In the genomic region with DNA sequence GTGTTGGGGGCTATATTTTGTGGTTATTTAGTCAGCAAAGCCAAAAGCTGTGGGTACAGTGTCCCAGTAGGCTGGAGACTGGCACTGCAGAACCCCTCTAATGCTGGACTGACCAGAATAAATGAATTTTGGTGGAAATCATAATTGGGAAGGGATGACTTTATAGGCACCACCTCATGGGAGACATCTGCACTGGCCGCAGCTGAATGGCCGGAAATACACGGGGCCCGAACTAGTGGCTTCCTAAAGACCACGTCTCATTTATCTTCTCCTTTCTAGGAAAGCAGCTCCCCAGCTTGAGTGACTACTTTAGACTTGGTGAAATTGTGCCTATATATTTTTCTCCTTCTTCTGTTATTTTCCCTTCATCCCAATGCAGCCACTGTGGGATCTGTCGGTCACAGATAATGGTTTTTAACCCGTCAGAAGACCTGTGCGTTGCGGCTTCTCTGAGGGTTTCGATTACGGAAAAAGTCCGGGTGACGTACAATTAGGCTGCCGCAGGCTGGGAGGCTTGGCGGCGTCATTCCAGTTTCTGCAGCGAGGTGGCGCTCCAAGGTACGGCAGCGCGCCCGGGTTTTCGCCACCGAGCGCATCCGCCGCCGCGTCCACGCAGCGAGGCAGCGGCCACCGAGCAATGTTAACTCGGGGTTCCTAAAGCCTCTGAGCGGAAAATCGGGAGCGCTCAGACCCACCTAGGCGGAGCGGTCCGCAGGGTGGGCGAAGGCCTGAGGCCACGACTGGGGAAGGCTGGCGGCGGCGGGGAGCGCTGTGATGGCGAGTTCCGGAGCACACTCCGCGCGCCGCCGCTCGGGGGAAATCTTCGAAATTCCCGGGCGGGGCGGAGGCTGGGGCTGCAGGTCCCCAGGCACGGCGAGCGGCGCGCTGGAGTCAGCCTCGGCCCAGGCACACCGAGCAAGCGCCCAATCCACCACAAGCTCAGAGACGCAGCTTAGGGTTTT, we compare ENCODE assay signal across 1 cellular context.
A peak's percentile ranks its signal among the peaks of the same experiment; 100 is the strongest.
TF ChIP-seq lines count a peak whose summit lies in the region.

No MANE protein-coding gene starts in this region.

TF ChIP-seq in HepG2, 621 proteins besides CTCF, POLR2A, EP300 and RAD21 (continued from another document and continues in another):
- TF ChIP-seq, protein P1, sequence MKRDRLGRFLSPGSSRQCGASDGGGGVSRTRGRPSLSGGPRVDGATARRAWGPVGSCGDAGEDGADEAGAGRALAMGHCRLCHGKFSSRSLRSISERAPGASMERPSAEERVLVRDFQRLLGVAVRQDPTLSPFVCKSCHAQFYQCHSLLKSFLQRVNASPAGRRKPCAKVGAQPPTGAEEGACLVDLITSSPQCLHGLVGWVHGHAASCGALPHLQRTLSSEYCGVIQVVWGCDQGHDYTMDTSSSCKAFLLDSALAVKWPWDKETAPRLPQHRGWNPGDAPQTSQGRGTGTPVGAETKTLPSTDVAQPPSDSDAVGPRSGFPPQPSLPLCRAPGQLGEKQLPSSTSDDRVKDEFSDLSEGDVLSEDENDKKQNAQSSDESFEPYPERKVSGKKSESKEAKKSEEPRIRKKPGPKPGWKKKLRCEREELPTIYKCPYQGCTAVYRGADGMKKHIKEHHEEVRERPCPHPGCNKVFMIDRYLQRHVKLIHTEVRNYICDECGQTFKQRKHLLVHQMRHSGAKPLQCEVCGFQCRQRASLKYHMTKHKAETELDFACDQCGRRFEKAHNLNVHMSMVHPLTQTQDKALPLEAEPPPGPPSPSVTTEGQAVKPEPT (CRISPR knock-in tag; IDR thresholded peaks at IDR 0.05; ENCODE audit: low read depth): no peak
- TF ChIP-seq TAF1 (CRISPR knock-in tag; IDR thresholded peaks at IDR 0.05): no peak
- no peak for TF ChIP-seq ZNF264 (CRISPR knock-in tag; IDR thresholded peaks at IDR 0.05)
- no peak for TF ChIP-seq ZNF138 (CRISPR knock-in tag; IDR thresholded peaks at IDR 0.05; ENCODE audit: low read depth)
- no peak for TF ChIP-seq THYN1 (CRISPR knock-in tag; IDR thresholded peaks at IDR 0.05; ENCODE audit: borderline replicate concordance, low read depth)
- TF ChIP-seq RBM39 (IDR thresholded peaks at IDR 0.05; ENCODE audit: low read depth, low read length, poor library complexity, severe bottlenecking): no peak
- no peak for TF ChIP-seq ARID2 (CRISPR knock-in tag; IDR thresholded peaks at IDR 0.05; ENCODE audit: borderline replicate concordance)
- TF ChIP-seq, protein P2, sequence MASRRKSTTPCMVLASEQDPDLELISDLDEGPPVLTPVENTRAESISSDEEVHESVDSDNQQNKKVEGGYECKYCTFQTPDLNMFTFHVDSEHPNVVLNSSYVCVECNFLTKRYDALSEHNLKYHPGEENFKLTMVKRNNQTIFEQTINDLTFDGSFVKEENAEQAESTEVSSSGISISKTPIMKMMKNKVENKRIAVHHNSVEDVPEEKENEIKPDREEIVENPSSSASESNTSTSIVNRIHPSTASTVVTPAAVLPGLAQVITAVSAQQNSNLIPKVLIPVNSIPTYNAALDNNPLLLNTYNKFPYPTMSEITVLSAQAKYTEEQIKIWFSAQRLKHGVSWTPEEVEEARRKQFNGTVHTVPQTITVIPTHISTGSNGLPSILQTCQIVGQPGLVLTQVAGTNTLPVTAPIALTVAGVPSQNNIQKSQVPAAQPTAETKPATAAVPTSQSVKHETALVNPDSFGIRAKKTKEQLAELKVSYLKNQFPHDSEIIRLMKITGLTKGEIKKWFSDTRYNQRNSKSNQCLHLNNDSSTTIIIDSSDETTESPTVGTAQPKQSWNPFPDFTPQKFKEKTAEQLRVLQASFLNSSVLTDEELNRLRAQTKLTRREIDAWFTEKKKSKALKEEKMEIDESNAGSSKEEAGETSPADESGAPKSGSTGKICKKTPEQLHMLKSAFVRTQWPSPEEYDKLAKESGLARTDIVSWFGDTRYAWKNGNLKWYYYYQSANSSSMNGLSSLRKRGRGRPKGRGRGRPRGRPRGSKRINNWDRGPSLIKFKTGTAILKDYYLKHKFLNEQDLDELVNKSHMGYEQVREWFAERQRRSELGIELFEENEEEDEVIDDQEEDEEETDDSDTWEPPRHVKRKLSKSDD (CRISPR knock-in tag; IDR thresholded peaks at IDR 0.05; ENCODE audit: low read depth): no peak
- TF ChIP-seq ZNF570 (CRISPR knock-in tag; IDR thresholded peaks at IDR 0.05; ENCODE audit: borderline replicate concordance): no peak
- TF ChIP-seq, protein P3, sequence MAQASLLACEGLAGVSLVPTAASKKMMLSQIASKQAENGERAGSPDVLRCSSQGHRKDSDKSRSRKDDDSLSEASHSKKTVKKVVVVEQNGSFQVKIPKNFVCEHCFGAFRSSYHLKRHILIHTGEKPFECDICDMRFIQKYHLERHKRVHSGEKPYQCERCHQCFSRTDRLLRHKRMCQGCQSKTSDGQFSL (CRISPR knock-in tag; IDR thresholded peaks at IDR 0.05): 0 out of 2 replicates have a peak, but pooled peaks have one; percentile 36
- no peak for TF ChIP-seq ZNF263 (CRISPR knock-in tag; IDR thresholded peaks at IDR 0.05)
- no peak for TF ChIP-seq NCOA2 (CRISPR knock-in tag; IDR thresholded peaks at IDR 0.05)
- TF ChIP-seq, protein P4, sequence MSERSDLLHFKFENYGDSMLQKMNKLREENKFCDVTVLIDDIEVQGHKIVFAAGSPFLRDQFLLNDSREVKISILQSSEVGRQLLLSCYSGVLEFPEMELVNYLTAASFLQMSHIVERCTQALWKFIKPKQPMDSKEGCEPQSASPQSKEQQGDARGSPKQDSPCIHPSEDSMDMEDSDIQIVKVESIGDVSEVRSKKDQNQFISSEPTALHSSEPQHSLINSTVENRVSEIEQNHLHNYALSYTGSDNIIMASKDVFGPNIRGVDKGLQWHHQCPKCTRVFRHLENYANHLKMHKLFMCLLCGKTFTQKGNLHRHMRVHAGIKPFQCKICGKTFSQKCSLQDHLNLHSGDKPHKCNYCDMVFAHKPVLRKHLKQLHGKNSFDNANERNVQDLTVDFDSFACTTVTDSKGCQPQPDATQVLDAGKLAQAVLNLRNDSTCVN (CRISPR knock-in tag; IDR thresholded peaks at IDR 0.05; ENCODE audit: borderline replicate concordance): no peak
- TF ChIP-seq ZNF17 (CRISPR knock-in tag; IDR thresholded peaks at IDR 0.05): no peak
- TF ChIP-seq ZNF501 (CRISPR knock-in tag; IDR thresholded peaks at IDR 0.05): peak; percentile 74
- TF ChIP-seq, protein P5, sequence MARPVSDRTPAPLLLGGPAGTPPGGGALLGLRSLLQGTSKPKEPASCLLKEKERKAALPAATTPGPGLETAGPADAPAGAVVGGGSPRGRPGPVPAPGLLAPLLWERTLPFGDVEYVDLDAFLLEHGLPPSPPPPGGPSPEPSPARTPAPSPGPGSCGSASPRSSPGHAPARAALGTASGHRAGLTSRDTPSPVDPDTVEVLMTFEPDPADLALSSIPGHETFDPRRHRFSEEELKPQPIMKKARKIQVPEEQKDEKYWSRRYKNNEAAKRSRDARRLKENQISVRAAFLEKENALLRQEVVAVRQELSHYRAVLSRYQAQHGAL (CRISPR knock-in tag; IDR thresholded peaks at IDR 0.05; ENCODE audit: not compliant biosample characterization): no peak
- no peak for TF ChIP-seq TEAD3 (CRISPR knock-in tag; optimal IDR thresholded peaks at IDR 0.05; ENCODE audit: borderline replicate concordance)
- TF ChIP-seq, protein P6, sequence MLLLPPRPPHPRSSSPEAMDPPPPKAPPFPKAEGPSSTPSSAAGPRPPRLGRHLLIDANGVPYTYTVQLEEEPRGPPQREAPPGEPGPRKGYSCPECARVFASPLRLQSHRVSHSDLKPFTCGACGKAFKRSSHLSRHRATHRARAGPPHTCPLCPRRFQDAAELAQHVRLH (CRISPR knock-in tag; IDR thresholded peaks at IDR 0.05; ENCODE audit: borderline replicate concordance, low read depth): no peak
- TF ChIP-seq KDM4B (CRISPR knock-in tag; IDR thresholded peaks at IDR 0.05): 0 out of 2 replicates have a peak, but pooled peaks have one; percentile 37
- 0 out of 2 replicates have a peak, but pooled peaks have one; percentile 26 for TF ChIP-seq ERF (CRISPR knock-in tag; IDR thresholded peaks at IDR 0.05)
- TF ChIP-seq, protein P7, sequence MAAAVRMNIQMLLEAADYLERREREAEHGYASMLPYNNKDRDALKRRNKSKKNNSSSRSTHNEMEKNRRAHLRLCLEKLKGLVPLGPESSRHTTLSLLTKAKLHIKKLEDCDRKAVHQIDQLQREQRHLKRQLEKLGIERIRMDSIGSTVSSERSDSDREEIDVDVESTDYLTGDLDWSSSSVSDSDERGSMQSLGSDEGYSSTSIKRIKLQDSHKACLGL (CRISPR knock-in tag; IDR thresholded peaks at IDR 0.05): 0 out of 2 replicates have a peak, but pooled peaks have one; percentile 43
- no peak for TF ChIP-seq ZFAT (CRISPR knock-in tag; conservative IDR thresholded peaks at IDR 0.05)
- 0 out of 2 replicates have a peak, but pooled peaks have one; percentile 29 for TF ChIP-seq TSC22D2 (CRISPR knock-in tag; IDR thresholded peaks at IDR 0.05; ENCODE audit: borderline replicate concordance)
- TF ChIP-seq SIX4 (CRISPR knock-in tag; IDR thresholded peaks at IDR 0.05): no peak
- TF ChIP-seq, protein P8, sequence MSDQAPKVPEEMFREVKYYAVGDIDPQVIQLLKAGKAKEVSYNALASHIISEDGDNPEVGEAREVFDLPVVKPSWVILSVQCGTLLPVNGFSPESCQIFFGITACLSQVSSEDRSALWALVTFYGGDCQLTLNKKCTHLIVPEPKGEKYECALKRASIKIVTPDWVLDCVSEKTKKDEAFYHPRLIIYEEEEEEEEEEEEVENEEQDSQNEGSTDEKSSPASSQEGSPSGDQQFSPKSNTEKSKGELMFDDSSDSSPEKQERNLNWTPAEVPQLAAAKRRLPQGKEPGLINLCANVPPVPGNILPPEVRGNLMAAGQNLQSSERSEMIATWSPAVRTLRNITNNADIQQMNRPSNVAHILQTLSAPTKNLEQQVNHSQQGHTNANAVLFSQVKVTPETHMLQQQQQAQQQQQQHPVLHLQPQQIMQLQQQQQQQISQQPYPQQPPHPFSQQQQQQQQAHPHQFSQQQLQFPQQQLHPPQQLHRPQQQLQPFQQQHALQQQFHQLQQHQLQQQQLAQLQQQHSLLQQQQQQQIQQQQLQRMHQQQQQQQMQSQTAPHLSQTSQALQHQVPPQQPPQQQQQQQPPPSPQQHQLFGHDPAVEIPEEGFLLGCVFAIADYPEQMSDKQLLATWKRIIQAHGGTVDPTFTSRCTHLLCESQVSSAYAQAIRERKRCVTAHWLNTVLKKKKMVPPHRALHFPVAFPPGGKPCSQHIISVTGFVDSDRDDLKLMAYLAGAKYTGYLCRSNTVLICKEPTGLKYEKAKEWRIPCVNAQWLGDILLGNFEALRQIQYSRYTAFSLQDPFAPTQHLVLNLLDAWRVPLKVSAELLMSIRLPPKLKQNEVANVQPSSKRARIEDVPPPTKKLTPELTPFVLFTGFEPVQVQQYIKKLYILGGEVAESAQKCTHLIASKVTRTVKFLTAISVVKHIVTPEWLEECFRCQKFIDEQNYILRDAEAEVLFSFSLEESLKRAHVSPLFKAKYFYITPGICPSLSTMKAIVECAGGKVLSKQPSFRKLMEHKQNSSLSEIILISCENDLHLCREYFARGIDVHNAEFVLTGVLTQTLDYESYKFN (CRISPR knock-in tag; conservative IDR thresholded peaks at IDR 0.05): no peak
- TF ChIP-seq HHEX (CRISPR knock-in tag; IDR thresholded peaks at IDR 0.05): no peak
- peak; percentile 85 for TF ChIP-seq SALL1 (CRISPR knock-in tag; IDR thresholded peaks at IDR 0.05)
- TF ChIP-seq NFE2L1 (CRISPR knock-in tag; IDR thresholded peaks at IDR 0.05; ENCODE audit: borderline replicate concordance): no peak
- no peak for TF ChIP-seq DPF2 (CRISPR knock-in tag; IDR thresholded peaks at IDR 0.05; ENCODE audit: borderline replicate concordance, low read depth)
- no peak for TF ChIP-seq SP140L (CRISPR knock-in tag; IDR thresholded peaks at IDR 0.05; ENCODE audit: borderline replicate concordance)
- TF ChIP-seq ZSCAN21 (CRISPR knock-in tag; IDR thresholded peaks at IDR 0.05; ENCODE audit: borderline replicate concordance): peak; percentile 72; the same call in 1 of the 2 replicates
- no peak for TF ChIP-seq ZNF232 (CRISPR knock-in tag; IDR thresholded peaks at IDR 0.05; ENCODE audit: borderline replicate concordance)
- peak; percentile 38; the same call in 1 of the 2 replicates for TF ChIP-seq ZNF317 (CRISPR knock-in tag; IDR thresholded peaks at IDR 0.05)
- TF ChIP-seq FOXK1 (CRISPR knock-in tag; IDR thresholded peaks at IDR 0.05; ENCODE audit: borderline replicate concordance, low read depth): no peak
- TF ChIP-seq, protein P9, sequence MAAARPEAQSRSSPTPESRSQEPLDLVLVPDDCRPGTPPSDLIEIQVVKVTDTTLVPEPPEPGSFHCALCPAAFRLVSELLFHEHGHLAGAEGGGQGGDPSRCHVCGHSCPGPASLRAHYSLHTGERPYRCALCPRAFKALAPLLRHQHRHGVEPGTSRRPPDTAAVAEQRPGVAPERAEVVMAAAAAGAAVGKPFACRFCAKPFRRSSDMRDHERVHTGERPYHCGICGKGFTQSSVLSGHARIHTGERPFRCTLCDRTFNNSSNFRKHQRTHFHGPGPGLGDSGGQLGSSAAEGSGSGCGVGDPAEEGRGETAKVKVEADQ (CRISPR knock-in tag; IDR thresholded peaks at IDR 0.05; ENCODE audit: borderline replicate concordance): peak; percentile 55; the same call in 1 of the 2 replicates
- peak; percentile 94; the same call in 1 of the 2 replicates for TF ChIP-seq ZNF724P (CRISPR knock-in tag; IDR thresholded peaks at IDR 0.05; ENCODE audit: borderline replicate concordance)
- peak; percentile 75; the same call in 1 of the 2 replicates for TF ChIP-seq ZSCAN31 (CRISPR knock-in tag; IDR thresholded peaks at IDR 0.05; ENCODE audit: low read depth)
- peak; percentile 49; the same call in 1 of the 2 replicates for TF ChIP-seq ETV5 (CRISPR knock-in tag; IDR thresholded peaks at IDR 0.05; ENCODE audit: borderline replicate concordance)
- TF ChIP-seq ZFP36L1 (CRISPR knock-in tag; IDR thresholded peaks at IDR 0.05): no peak
- TF ChIP-seq, protein P10, sequence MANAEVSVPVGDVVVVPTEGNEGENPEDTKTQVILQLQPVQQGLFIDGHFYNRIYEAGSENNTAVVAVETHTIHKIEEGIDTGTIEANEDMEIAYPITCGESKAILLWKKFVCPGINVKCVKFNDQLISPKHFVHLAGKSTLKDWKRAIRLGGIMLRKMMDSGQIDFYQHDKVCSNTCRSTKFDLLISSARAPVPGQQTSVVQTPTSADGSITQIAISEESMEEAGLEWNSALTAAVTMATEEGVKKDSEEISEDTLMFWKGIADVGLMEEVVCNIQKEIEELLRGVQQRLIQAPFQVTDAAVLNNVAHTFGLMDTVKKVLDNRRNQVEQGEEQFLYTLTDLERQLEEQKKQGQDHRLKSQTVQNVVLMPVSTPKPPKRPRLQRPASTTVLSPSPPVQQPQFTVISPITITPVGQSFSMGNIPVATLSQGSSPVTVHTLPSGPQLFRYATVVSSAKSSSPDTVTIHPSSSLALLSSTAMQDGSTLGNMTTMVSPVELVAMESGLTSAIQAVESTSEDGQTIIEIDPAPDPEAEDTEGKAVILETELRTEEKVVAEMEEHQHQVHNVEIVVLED (CRISPR knock-in tag; IDR thresholded peaks at IDR 0.05; ENCODE audit: borderline replicate concordance): peak; percentile 64; the same call in 1 of the 2 replicates
- TF ChIP-seq RNF2 (conservative IDR thresholded peaks at IDR 0.05; ENCODE audit: low read depth): peak; percentile 79; the same call in 1 of the 2 replicates
- 0 out of 2 replicates have a peak, but pooled peaks have one; percentile 34 for TF ChIP-seq REL (CRISPR knock-in tag; conservative IDR thresholded peaks at IDR 0.05)
- TF ChIP-seq SOX6 (IDR thresholded peaks at IDR 0.05): no peak
- peak; percentile 57 for TF ChIP-seq SOX6 (CRISPR knock-in tag; IDR thresholded peaks at IDR 0.05)
- TF ChIP-seq SPEN (CRISPR knock-in tag; IDR thresholded peaks at IDR 0.05; ENCODE audit: low read depth): 0 out of 2 replicates have a peak, but pooled peaks have one; percentile 36
